1 cellular context compared by ENCODE assay signal in genomic region chr17:80575057-80575875, GRCh38.
A peak's percentile ranks its signal among the peaks of the same experiment; 100 is the strongest.
TF ChIP-seq lines count a peak whose summit lies in the region.

No MANE protein-coding gene starts in this region.

TF ChIP-seq in IMR-90, 13 proteins besides CTCF, POLR2A, EP300 and RAD21 (continued from another document):
- TF ChIP-seq RFX5 (IDR thresholded peaks at IDR 0.05; ENCODE audit: low read depth, low read length): no peak
- peak; percentile 100 for TF ChIP-seq SMC3 (IDR thresholded peaks at IDR 0.05; ENCODE audit: low read depth, low read length)
- peak; percentile 24; the same call in 1 of the 2 replicates for TF ChIP-seq MAFK (IDR thresholded peaks at IDR 0.05; ENCODE audit: low read depth, low read length)
- no peak for TF ChIP-seq CHD1 (IDR thresholded peaks at IDR 0.05; ENCODE audit: low read depth, low read length)
- TF ChIP-seq NFE2L2 (IDR thresholded peaks at IDR 0.05; ENCODE audit: low read depth, low read length): no peak
